1 cellular context compared by ENCODE assay signal in the genomic region with DNA sequence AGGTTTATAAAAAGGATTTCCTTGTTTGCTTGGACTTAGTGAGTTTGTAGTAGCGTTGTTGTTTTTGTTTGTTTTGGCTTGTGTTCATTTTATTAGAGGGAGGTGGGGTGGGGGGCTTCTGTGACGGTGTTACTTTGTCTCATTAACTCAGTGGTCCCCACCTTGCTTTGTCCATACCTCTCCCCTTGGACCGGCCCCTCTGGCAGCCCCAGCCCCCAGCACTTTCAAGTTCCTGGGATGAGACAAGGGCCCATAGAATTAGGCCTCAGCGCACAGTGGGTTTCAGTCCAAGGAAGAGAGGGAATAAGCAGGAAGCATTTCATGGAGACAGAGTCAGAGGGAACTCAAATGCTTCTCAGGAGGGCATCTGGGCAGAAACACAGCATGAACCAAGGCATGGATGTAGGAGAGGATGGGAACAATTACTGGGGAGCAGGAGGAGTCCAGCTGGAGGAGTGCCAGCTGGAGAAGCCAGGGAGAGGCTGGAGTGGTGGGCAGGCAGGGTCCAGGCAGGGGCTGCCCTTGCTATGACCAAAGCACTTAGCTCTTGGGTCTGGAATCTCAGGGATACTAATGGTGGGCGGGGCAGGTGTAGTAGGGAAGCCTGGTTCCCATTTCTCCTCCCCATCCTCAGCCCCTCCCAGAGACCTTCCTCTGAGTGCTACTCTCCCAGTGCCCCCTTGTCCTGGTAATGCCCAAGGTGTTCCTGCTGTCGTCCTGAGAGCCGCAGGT.
TF ChIP-seq lines count a peak whose summit lies in the region.

No MANE protein-coding gene starts in this region.

TF ChIP-seq in IMR-90, 13 proteins besides CTCF, POLR2A, EP300 and RAD21 (continued from another document):
- TF ChIP-seq RCOR1 (IDR thresholded peaks at IDR 0.05; ENCODE audit: insufficient replicate concordance, low read length): no peak
